In the genomic region with DNA sequence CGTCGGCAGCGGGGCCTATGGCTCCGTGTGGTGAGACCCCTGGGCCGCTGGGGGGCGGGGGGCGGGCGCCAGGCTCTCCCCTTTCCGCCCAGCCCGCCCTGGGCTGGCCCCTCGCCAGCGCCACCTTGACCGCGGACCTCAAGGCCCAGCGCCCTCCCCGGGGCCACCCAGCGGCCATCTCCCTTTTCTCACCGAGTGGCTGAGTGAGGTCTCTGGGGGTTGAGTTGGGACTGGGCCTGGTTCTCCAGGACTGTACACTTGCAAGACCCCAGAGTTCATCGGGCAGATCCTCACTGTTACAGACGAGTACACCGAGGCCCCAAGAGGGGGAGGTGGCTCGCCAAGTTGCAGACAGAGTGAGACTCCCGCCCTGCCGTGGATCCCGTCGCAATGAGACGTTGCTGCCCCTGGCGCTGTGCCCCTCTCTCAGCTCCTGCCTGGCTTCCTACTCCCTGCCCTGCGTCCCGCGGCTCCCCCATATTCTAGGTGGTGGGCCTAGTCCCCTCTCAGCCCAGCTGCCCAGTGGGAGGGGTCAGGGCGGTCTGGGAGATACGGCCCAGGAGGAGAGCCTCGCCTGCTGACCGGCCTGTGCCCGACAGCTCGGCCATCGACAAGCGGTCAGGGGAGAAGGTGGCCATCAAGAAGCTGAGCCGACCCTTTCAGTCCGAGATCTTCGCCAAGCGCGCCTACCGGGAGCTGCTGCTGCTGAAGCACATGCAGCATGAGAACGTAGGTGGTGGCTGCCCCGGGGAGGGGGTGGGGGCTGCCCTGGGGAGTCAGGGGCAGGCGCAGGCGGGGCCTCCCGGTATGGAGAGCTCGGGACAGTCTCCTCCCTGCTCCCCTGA, we compare ENCODE assay signal across 8 cellular contexts. TPM values are rescaled to one million over a fixed set of nuclear protein-coding genes. Genes with fewer than 3 reads are reported as not detected.
DNase-seq lines count a peak whose midpoint lies in the region; ATAC-seq lines count a peak whose summit lies in the region.

No MANE protein-coding gene starts in this region.

- peak; percentile 29 for ATAC-seq in GM21360 (IDR thresholded peaks at IDR 0.05; ENCODE audit: unreplicated experiment)
- ATAC-seq in left cardiac atrium: peak; percentile 34 to 42

- H3K27ac ChIP-seq in ACC112 (ENCODE audit: low read depth, low read length): peak overlapping the region; percentile 75

- no peaks in the 10 kb centered on the region for H3K27me3 ChIP-seq in ACC112 (ENCODE audit: insufficient read depth, low read length)

- H3K4me3 ChIP-seq in ACC112 (ENCODE audit: low read depth, low read length) (peak overlapping the region; percentile 84), skeletal muscle cell (ENCODE audit: low read depth, low read length) (peak overlapping the region; percentile 18)

- no peaks in the 10 kb centered on the region for H3K36me3 ChIP-seq in ACC112 (ENCODE audit: insufficient read depth, low read length)

- peak overlapping the region; percentile 57 for H2AFZ ChIP-seq in ACC112 (ENCODE audit: low read length, unreplicated experiment)

- intact Hi-C loops in left cardiac atrium (cut with DNase I): no loop called here

- DNase-seq in NCI-H69 (lab: John Stamatoyannopoulos, UW) (peak; percentile 91), left cardiac atrium (no peak), skeletal muscle cell (ENCODE audit: low read depth) (no peak), NCI-H187 treated with DMSO at 0.1 percent for 48 hours (lab: John Stamatoyannopoulos, UW) (no peak), hepatic stellate cell (ENCODE audit: low spot score) (no peak)
- peak; percentile 40 for DNase-seq in activated effector memory CD4-positive, alpha-beta T cell treated with Interleukin-2 at 50 U/mL for 16 hours

- H3K4me1 ChIP-seq in ACC112 (ENCODE audit: control insufficient read depth, insufficient read depth, low read length, unreplicated experiment): peaks cover 51% of the 10 kb centered on the region

- H3K79me2 ChIP-seq in ACC112 (ENCODE audit: control insufficient read depth, insufficient read depth, low read length, unreplicated experiment): peaks cover 11% of the 10 kb centered on the region

RNA-seq across cellular contexts. Expression of a gene that starts 0.6 kb away (rescaled TPM):
- total RNA-seq in left cardiac atrium: 1 to 10 TPM; 1.9 to 4.6 TPM

Comparison
In these comparisons a context has a peak if more than half of its experiments do, and no peak if none do; other contexts are left out.
1. DNase-seq: peak in NCI-H69 (single experiment) and activated effector memory CD4-positive, alpha-beta T cell treated with Interleukin-2 at 50 U/mL for 16 hours (single experiment); none in left cardiac atrium (single experiment), skeletal muscle cell (single experiment), NCI-H187 treated with DMSO at 0.1 percent for 48 hours (single experiment) and hepatic stellate cell (single experiment).